ENCODE assay signal across 8 cellular contexts in genomic region chr12:118714051-118714460, GRCh38.
A peak's percentile ranks its signal among the peaks of the same experiment; 100 is the strongest.
DNase-seq lines count a peak whose midpoint lies in the region; ATAC-seq lines count a peak whose summit lies in the region.

No MANE protein-coding gene starts in this region.

- H3K36me3 ChIP-seq in iPS DF 6.9 (ENCODE audit: control insufficient read depth, insufficient read depth, low read length), result no peaks in the 10 kb centered on the region

- H3K9me3 ChIP-seq in iPS DF 6.9 (ENCODE audit: control insufficient read depth, insufficient read depth, low read length), result no peaks in the 10 kb centered on the region

- H3K4me1 ChIP-seq in iPS DF 6.9 (ENCODE audit: control insufficient read depth, insufficient read depth, low read length), result no peaks in the 10 kb centered on the region

- H3K27me3 ChIP-seq in iPS DF 6.9 (ENCODE audit: control insufficient read depth, insufficient read depth, low read length), result no peaks in the 10 kb centered on the region

- H3K27ac ChIP-seq in iPS DF 6.9 (ENCODE audit: low read length), result no peak overlapping the region

- no peak overlapping the region for H3K4me3 ChIP-seq in iPS DF 6.9 (ENCODE audit: low read length)

- peak; percentile 69 for ATAC-seq in GM21515 (IDR thresholded peaks at IDR 0.05; ENCODE audit: unreplicated experiment)

- DNase-seq in NCI-H1436 (lab: John Stamatoyannopoulos, UW) (peak; percentile 42), NCI-H1436 treated with DMSO at 0.1 percent for 48 hours (lab: John Stamatoyannopoulos, UW) (no peak), NCI-H1092 treated with DMSO at 0.1 percent for 48 hours (lab: John Stamatoyannopoulos, UW) (peak; percentile 63), SK-N-DZ (ENCODE audit: low spot score) (peak; percentile 30), iPS DF 6.9 (ENCODE audit: low read depth, low spot score) (peak; percentile 57), NCI-H226 (no peak), AG20443 (ENCODE audit: low spot score) (no peak)

- no CpG with 5 or more reads among the region's 5 CpGs for WGBS in iPS DF 6.9 (ENCODE audit: insufficient coverage, insufficient read length)

Comparison
In these comparisons a context has a peak if more than half of its experiments do, and no peak if none do; other contexts are left out.
1. DNase-seq: peak in NCI-H1436 (single experiment), NCI-H1092 treated with DMSO at 0.1 percent for 48 hours (single experiment), SK-N-DZ (single experiment) and iPS DF 6.9 (single experiment); none in NCI-H1436 treated with DMSO at 0.1 percent for 48 hours (single experiment), NCI-H226 (single experiment) and AG20443 (single experiment).